Comparison of ENCODE assay signal across 9 cellular contexts in genomic region chr7:150737265-150738055, GRCh38. TPM values are rescaled to one million over a fixed set of nuclear protein-coding genes. Genes with fewer than 3 reads are reported as not detected.
DNase-seq lines count a peak whose midpoint lies in the region; ATAC-seq and TF ChIP-seq lines count a peak whose summit lies in the region.
"Had no signal": no experiment of that assay in that cellular context is flagged by ENCODE, and none has a peak within 500 bp of the region (broad histone marks: within the 10 kb centered on the region; RNA-seq: fewer than 3 reads in every experiment).

Gene GIMAP5, plus strand, starts transcription at chr7:150737418. Its CDS starts 3,467 bp downstream, at chr7:150740885.

- no peaks in the 10 kb centered on the region for H3F3A ChIP-seq in SK-N-SH (replicated peaks; ENCODE audit: insufficient read depth)

- ATAC-seq in GM21529 (IDR thresholded peaks at IDR 0.05; ENCODE audit: unreplicated experiment) (peak; percentile 79), GM18870 (IDR thresholded peaks at IDR 0.05; ENCODE audit: unreplicated experiment) (no peak)

- no peak within 1 kb of the TSS for H3K27ac Mint-ChIP-seq in glutamatergic neuron (ENCODE audit: unreplicated experiment)

- no peaks in the 10 kb centered on the region for H3K4me1 Mint-ChIP-seq in glutamatergic neuron (ENCODE audit: low read depth, unreplicated experiment)

- H3K4me1 ChIP-seq in SK-N-SH (ENCODE audit: control insufficient read depth in 1 of 2, insufficient read depth in 2 of 2, low read depth in 1 of 2, low read length in 1 of 2), result peaks cover 0 to 2% of the 10 kb centered on the region in 2 experiments; a peak in 1 of 4 replicates
- H3K4me1 ChIP-seq in prostate gland (replicated peaks), result no peaks in the 10 kb centered on the region

- POLR2A ChIA-PET in SK-N-SH (lab: Yijun Ruan, JAX), result no interaction called here

- TF ChIP-seq CTCF in SK-N-SH (IDR thresholded peaks at IDR 0.05), result no peak
- TF ChIP-seq CTCF in prostate gland (IDR thresholded peaks at IDR 0.05), result no peak
- TF ChIP-seq CTCF in glutamatergic neuron (IDR thresholded peaks at IDR 0.05; ENCODE audit: partially characterized antibody, unreplicated experiment), result no peak

- H3K9me3 ChIP-seq in SK-N-SH, result no peaks in the 10 kb centered on the region
- H3K9me3 ChIP-seq in prostate gland, result no peaks in the 10 kb centered on the region

- TF ChIP-seq POLR2A in prostate gland (IDR thresholded peaks at IDR 0.05), result no peak

- H3K79me2 ChIP-seq in SK-N-SH (ENCODE audit: insufficient read depth), result no peaks in the 10 kb centered on the region

- TF ChIP-seq RAD21 in SK-N-SH (IDR thresholded peaks at IDR 0.05; ENCODE audit: low read length), result no peak

- H3K4me3 ChIP-seq in SK-N-SH (ENCODE audit: low read depth in 2 of 2, low read length in 1 of 2) (no peak within 1 kb of the TSS), prostate gland (peak within 1 kb of the TSS; percentile 17 to 26)

- H2AFZ ChIP-seq in SK-N-SH (ENCODE audit: low read depth), result no peak within 1 kb of the TSS

- no peaks in the 10 kb centered on the region for H4K20me1 ChIP-seq in SK-N-SH (ENCODE audit: insufficient read depth)

- TF ChIP-seq EP300 in SK-N-SH (IDR thresholded peaks at IDR 0.05; ENCODE audit: borderline replicate concordance in 1 of 2, low read depth in 1 of 2, low read length in 1 of 2), result no peak

- H3K27me3 Mint-ChIP-seq in glutamatergic neuron (ENCODE audit: unreplicated experiment), result peaks cover 16% of the 10 kb centered on the region

- peaks cover 4% of the 10 kb centered on the region for H3K9me3 Mint-ChIP-seq in glutamatergic neuron (ENCODE audit: unreplicated experiment)

- no peak within 1 kb of the TSS for H3K9ac ChIP-seq in SK-N-SH

- DNase-seq in SK-N-SH (no peak), caudate nucleus (lab: John Stamatoyannopoulos, UW) (no peak), prostate gland (ENCODE audit: low spot score) (no peak), COR-L47 (lab: John Stamatoyannopoulos, UW) (no peak), glutamatergic neuron (no peak), kidney tubule cell (ENCODE audit: low spot score) (no peak)

- intact Hi-C loops in prostate gland (cut with DNase I), result no loop called here

- 10% methylated on average over 14 of the region's 14 CpGs for WGBS in SK-N-SH (ENCODE audit: low lambda C conversion rate)
- 52% methylated on average over 14 of the region's 14 CpGs for WGBS in prostate gland

- no peak within 1 kb of the TSS for H3K27ac ChIP-seq in SK-N-SH (ENCODE audit: low read depth in 2 of 2, low read length in 1 of 2)
- H3K27ac ChIP-seq in caudate nucleus (ENCODE audit: low read depth, low read length), result peak within 1 kb of the TSS; percentile 68
- peak within 1 kb of the TSS in 1 of 2 donors; percentile 49 for H3K27ac ChIP-seq in prostate gland

- H3K9me2 ChIP-seq in SK-N-SH, result no peaks in the 10 kb centered on the region

- H3K27me3 ChIP-seq in SK-N-SH (ENCODE audit: insufficient read depth), result no peaks in the 10 kb centered on the region; the same call in 1 of the 2 replicates
- no peaks in the 10 kb centered on the region for H3K27me3 ChIP-seq in prostate gland (replicated peaks; ENCODE audit: insufficient read depth)

- peak within 1 kb of the TSS; percentile 39; the same call in 1 of the 2 replicates for H3K4me2 ChIP-seq in SK-N-SH

- no peak within 1 kb of the TSS for H3K4me3 Mint-ChIP-seq in glutamatergic neuron (ENCODE audit: unreplicated experiment)

- H3K36me3 ChIP-seq in SK-N-SH (replicated peaks in 1 of 2; ENCODE audit: control insufficient read depth in 1 of 2, insufficient read depth in 2 of 2, low read length in 1 of 2) (no peaks in the 10 kb centered on the region), prostate gland (no peaks in the 10 kb centered on the region)

- CTCF ChIA-PET in SK-N-SH (lab: Yijun Ruan, JAX), result interaction anchor here (1.1 to 2.3 kb wide), 4 partner anchors 11 to 51 kb away, joined by 3 to 5 read pairs (median 3); no protein-coding TSS in a partner anchor

- H3K36me3 Mint-ChIP-seq in glutamatergic neuron (ENCODE audit: unreplicated experiment), result no peaks in the 10 kb centered on the region

TF ChIP-seq in SK-N-SH, 30 proteins besides CTCF, POLR2A, EP300 and RAD21:
- no peak for TF ChIP-seq RXRA (IDR thresholded peaks at IDR 0.05; ENCODE audit: borderline replicate concordance, low read depth)
- TF ChIP-seq YY1 (IDR thresholded peaks at IDR 0.05; ENCODE audit: low read depth), result no peak
- TF ChIP-seq MXI1 (IDR thresholded peaks at IDR 0.05; ENCODE audit: low read depth, low read length), result no peak
- TF ChIP-seq POLR2AphosphoS5 (IDR thresholded peaks at IDR 0.05; ENCODE audit: low read depth, low read length), result no peak
- no peak for TF ChIP-seq GABPA (IDR thresholded peaks at IDR 0.05; ENCODE audit: low read depth)
- no peak for TF ChIP-seq TAF1 (IDR thresholded peaks at IDR 0.05; ENCODE audit: borderline replicate concordance, low read depth, low read length)
- no peak for TF ChIP-seq CHD2 (IDR thresholded peaks at IDR 0.05; ENCODE audit: low read length, partially characterized antibody)
TF ChIP-seq in SK-N-SH: peak in this region for 0.

RNA-seq across cellular contexts. Expression of gene GIMAP5, which starts in this region (rescaled TPM):
- polyA plus RNA-seq in SK-N-SH (2012; rRNA removed), result not detected in 2 replicates
- polyA plus RNA-seq in SK-N-SH (2012; cell fraction: cytosol; rRNA removed), result not detected in 2 replicates
- polyA plus RNA-seq in SK-N-SH (2012; cell fraction: nucleus; rRNA removed), result not detected in 2 replicates
- 10 to 100 TPM; 11.1 to 15.1 TPM for total RNA-seq in prostate gland
- total RNA-seq in glutamatergic neuron (ENCODE audit: unreplicated experiment), result not detected
- total RNA-seq: myocyte had no signal

Comparison
In these comparisons a context has a peak if more than half of its experiments do, and no peak if none do; other contexts are left out.
1. RNA of gene GIMAP5 (total RNA-seq): 11.1 to 15.1 TPM in prostate gland; not detected in glutamatergic neuron (single experiment); every median in the first group is over 10 times any median in the second.
2. H3K4me3 ChIP-seq: peak in prostate gland (2 of 2); none in SK-N-SH (0 of 2).